In the genomic region with DNA sequence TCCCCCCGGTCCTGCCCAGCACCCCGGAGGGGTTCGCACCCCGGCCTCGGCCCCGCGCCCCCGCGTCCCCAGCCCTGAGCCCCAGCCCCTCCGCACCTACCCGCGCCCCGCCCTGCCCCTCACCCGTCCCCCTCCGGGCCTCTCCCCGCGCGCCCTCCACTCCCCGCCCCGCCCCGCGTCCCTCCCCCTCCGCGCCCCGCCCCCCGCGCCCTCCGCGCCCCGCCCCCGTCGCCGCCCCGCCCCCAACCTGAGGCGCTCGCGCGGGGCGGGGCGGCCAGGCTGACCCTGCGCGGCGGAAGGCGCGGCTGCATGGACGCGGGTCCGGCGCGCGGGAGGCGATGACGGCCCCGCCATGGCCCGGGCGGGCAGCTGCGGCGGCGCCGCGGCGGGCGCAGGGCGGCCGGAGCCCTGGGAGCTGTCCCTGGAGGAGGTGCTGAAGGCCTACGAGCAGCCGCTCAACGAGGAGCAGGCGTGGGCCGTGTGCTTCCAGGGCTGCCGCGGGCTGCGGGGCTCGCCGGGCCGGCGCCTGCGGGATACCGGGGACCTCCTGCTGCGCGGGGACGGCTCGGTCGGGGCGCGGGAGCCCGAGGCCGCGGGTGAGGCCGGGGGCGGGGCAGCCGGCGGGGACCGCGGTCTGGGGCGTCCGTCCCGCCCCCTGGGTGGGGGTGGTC, we compare ENCODE assay signal across 8 cellular contexts. TPM values are rescaled to one million over a fixed set of nuclear protein-coding genes. Genes with fewer than 3 reads are reported as not detected.
DNase-seq lines count a peak whose midpoint lies in the region; ATAC-seq, FAIRE-seq and TF ChIP-seq lines count a peak whose summit lies in the region.

A gene with protein sequence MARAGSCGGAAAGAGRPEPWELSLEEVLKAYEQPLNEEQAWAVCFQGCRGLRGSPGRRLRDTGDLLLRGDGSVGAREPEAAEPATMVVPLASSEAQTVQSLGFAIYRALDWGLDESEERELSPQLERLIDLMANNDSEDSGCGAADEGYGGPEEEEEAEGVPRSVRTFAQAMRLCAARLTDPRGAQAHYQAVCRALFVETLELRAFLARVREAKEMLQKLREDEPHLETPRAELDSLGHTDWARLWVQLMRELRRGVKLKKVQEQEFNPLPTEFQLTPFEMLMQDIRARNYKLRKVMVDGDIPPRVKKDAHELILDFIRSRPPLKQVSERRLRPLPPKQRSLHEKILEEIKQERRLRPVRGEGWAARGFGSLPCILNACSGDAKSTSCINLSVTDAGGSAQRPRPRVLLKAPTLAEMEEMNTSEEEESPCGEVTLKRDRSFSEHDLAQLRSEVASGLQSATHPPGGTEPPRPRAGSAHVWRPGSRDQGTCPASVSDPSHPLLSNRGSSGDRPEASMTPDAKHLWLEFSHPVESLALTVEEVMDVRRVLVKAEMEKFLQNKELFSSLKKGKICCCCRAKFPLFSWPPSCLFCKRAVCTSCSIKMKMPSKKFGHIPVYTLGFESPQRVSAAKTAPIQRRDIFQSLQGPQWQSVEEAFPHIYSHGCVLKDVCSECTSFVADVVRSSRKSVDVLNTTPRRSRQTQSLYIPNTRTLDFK (plus strand): TSS at position 277 of the 671 bp plus-strand sequence. CDS start 76 bp downstream, at position 353.

- no peak for FAIRE-seq in pancreas (lab: Jason Lieb, UNC)

- peak; percentile 60 for ATAC-seq in HG03135 (IDR thresholded peaks at IDR 0.05; ENCODE audit: unreplicated experiment)
- peak; percentile 79 to 91 (median 88) for ATAC-seq in pancreas

- H3K27me3 Mint-ChIP-seq in Caco-2 (ENCODE audit: insufficient read depth, unreplicated experiment), result no peaks in the 10 kb centered on the region

- H3K9me3 Mint-ChIP-seq in Caco-2 (ENCODE audit: unreplicated experiment), result no peaks in the 10 kb centered on the region

- DNase-seq in Caco-2 (peak; percentile 78 to 91), SKM-1 treated with dmso at 0.1 percent for 144 hours (lab: John Stamatoyannopoulos, UW; ENCODE audit: unreplicated experiment) (peak; percentile 27), cardiac muscle cell (ENCODE audit: low read depth in 1 of 2, low spot score in 1 of 2) (peak; percentile 84 to 94), pancreas (peak; percentile 70 to 93 (median 84)), tibial artery (peak; percentile 34 to 80), DMS153 treated with DMSO at 0.1 percent for 48 hours (lab: John Stamatoyannopoulos, UW; ENCODE audit: unreplicated experiment) (no peak)
- DNase-seq in activated naive CD8-positive, alpha-beta T cell treated with anti-CD3 and anti-CD28 coated beads, Interleukin-2, amount 50 U/mL, for 16 hours (ENCODE audit: low read depth, low spot score), result peak; percentile 25

- peaks cover 10% of the 10 kb centered on the region for H3K4me1 Mint-ChIP-seq in Caco-2 (ENCODE audit: low read depth, unreplicated experiment)

- peaks cover 37% of the 10 kb centered on the region for H3K4me1 ChIP-seq in Caco-2
- peaks cover 4% of the 10 kb centered on the region for H3K4me1 ChIP-seq in cardiac muscle cell (ENCODE audit: low read depth)
- H3K4me1 ChIP-seq in pancreas, result no peaks in the 10 kb centered on the region
- H3K4me1 ChIP-seq in tibial artery, result peaks cover 0 to 21% (median 13%) of the 10 kb centered on the region in 4 donors

- no peak for TF ChIP-seq CTCF in Caco-2 (IDR thresholded peaks at IDR 0.05; ENCODE audit: insufficient read depth in 1 of 2, low read depth in 1 of 2, low read length in 1 of 2, severe bottlenecking in 1 of 2, unreplicated experiment in 1 of 2)
- TF ChIP-seq CTCF in cardiac muscle cell (IDR thresholded peaks at IDR 0.05; ENCODE audit: low read depth, low read length), result no peak
- no peak for TF ChIP-seq CTCF in pancreas (IDR thresholded peaks at IDR 0.05)
- TF ChIP-seq CTCF in tibial artery (IDR thresholded peaks at IDR 0.05), result no peak

- 0 to 1% methylated on average over 2 to 87 of the region's 98 CpGs for WGBS in pancreas, 2 donors

- peak within 1 kb of the TSS; percentile 65 for H3K27ac ChIP-seq in cardiac muscle cell
- H3K27ac ChIP-seq in pancreas, result peak within 1 kb of the TSS; percentile 22 to 44 (median 42)
- H3K27ac ChIP-seq in tibial artery, result no peak within 1 kb of the TSS

- POLR2A ChIA-PET in Caco-2 (lab: Charles Lee), result interaction anchor here (1.2 to 2.9 kb wide), 2 partner anchors 9 to 11 kb away, joined by 3 to 17 read pairs; no protein-coding TSS in a partner anchor

- peak within 1 kb of the TSS; percentile 85 for H3K27ac Mint-ChIP-seq in Caco-2 (ENCODE audit: unreplicated experiment)

- H3K27me3 ChIP-seq in Caco-2 (replicated peaks; ENCODE audit: control insufficient read depth, insufficient read depth, low read length) (no peaks in the 10 kb centered on the region), cardiac muscle cell (no peaks in the 10 kb centered on the region), pancreas (no peaks in the 10 kb centered on the region), tibial artery (peaks cover 0 to 50% of the 10 kb centered on the region in 2 donors)

- H3K4me3 ChIP-seq in Caco-2 (ENCODE audit: low read depth, low read length), result peak within 1 kb of the TSS; percentile 89
- peak within 1 kb of the TSS; percentile 57 for H3K4me3 ChIP-seq in cardiac muscle cell
- peak within 1 kb of the TSS; percentile 16 to 59 (median 48) for H3K4me3 ChIP-seq in pancreas
- H3K4me3 ChIP-seq in tibial artery, result peak within 1 kb of the TSS; percentile 39 to 45

- peak within 1 kb of the TSS; percentile 78 for H3K4me3 Mint-ChIP-seq in Caco-2 (ENCODE audit: unreplicated experiment)

- CTCF ChIA-PET in Caco-2 (lab: Charles Lee), result interaction anchor here (1.2 kb wide), 1 partner anchor 45 kb away, joined by 3 read pairs; a partner anchor contains a TSS

- H3K9me3 ChIP-seq in Caco-2 (peaks cover 1% of the 10 kb centered on the region; the same call in 1 of the 2 replicates), cardiac muscle cell (ENCODE audit: low read depth) (no peaks in the 10 kb centered on the region), pancreas (no peaks in the 10 kb centered on the region), tibial artery (no peaks in the 10 kb centered on the region)

- intact Hi-C loops in Caco-2 (cut with micrococcal nuclease; ENCODE audit: unreplicated experiment) (loop anchor here (10.0 kb wide), 1 partner anchor 96 kb away; a partner anchor contains a TSS), pancreas (cut with DNase I) (no loop called here), tibial artery (cut with DNase I; ENCODE audit: low total_unique reads) (no loop called here)

- H3K36me3 ChIP-seq in Caco-2 (ENCODE audit: control insufficient read depth, insufficient read depth, low read length) (peaks cover 5% of the 10 kb centered on the region; the same call in 1 of the 2 replicates), cardiac muscle cell (no peaks in the 10 kb centered on the region), pancreas (no peaks in the 10 kb centered on the region), tibial artery (no peaks in the 10 kb centered on the region)

- BruUV-seq in Caco-2 (replicated peaks; lab: Mats Ljungman, UMichigan), result no TSS peak

- peaks cover 23% of the 10 kb centered on the region for H3K36me3 Mint-ChIP-seq in Caco-2 (ENCODE audit: insufficient read depth, unreplicated experiment)

RNA-seq across cellular contexts. Expression of the gene that starts here (rescaled TPM):
- 29.6 and 31.3 TPM in 2 replicates for total RNA-seq in Caco-2 (2022)
- total RNA-seq in cardiac muscle cell, result 4.1 and 7.8 TPM in 2 replicates
- 3.8 and 5.1 TPM in 2 replicates for polyA plus RNA-seq in cardiac muscle cell
- 1 to 10 TPM; 1.6 to 3.8 (median 2.6) TPM for total RNA-seq in pancreas
- polyA plus RNA-seq in pancreas, result 10 to 100 TPM in 1 of 2 donors, 1 to 10 TPM in 1; 6.7 to 11.5 TPM

Comparison
In these comparisons a context has a peak if more than half of its experiments do, and no peak if none do; other contexts are left out.
1. H3K27ac ChIP-seq: peak in cardiac muscle cell (single experiment) and pancreas (4 of 4); none in tibial artery (0 of 2).
2. Peak in every context shown above with its lines, with median percentiles within 50 percentile points of each other: H3K4me3 ChIP-seq.